In genomic region chr4:152663203-152664066, GRCh38 we compare ENCODE assay signal across 9 cellular contexts. TPM values are rescaled to one million over a fixed set of nuclear protein-coding genes. Genes with fewer than 3 reads are reported as not detected.
DNase-seq lines count a peak whose midpoint lies in the region; ATAC-seq and TF ChIP-seq lines count a peak whose summit lies in the region.
"Had no signal": no experiment of that assay in that cellular context is flagged by ENCODE, and none has a peak within 500 bp of the region (broad histone marks: within the 10 kb centered on the region; RNA-seq: fewer than 3 reads in every experiment).

No MANE protein-coding gene starts in this region.

- H3K27me3 ChIP-seq in DOHH2 (ENCODE audit: control insufficient read depth, low read length) (no peaks in the 10 kb centered on the region), gastroesophageal sphincter (no peaks in the 10 kb centered on the region)
- H3K27me3 ChIP-seq: SJCRH30 had no signal

- DNase-seq in GM20000 (ENCODE audit: low spot score) (peak; percentile 59), choroid plexus epithelial cell (ENCODE audit: low read depth) (peak; percentile 23), caudate nucleus (lab: John Stamatoyannopoulos, UW) (no peak), substantia nigra (lab: John Stamatoyannopoulos, UW) (no peak)
- DNase-seq in activated CD4-positive, alpha-beta T cell treated with anti-CD3 and anti-CD28 coated beads for 1 hour = no peak
- DNase-seq: SJCRH30 had no signal

- H3K9me3 ChIP-seq in DOHH2 (ENCODE audit: control insufficient read depth, insufficient read depth, low read length) (peaks cover 3% of the 10 kb centered on the region; the same call in 1 of the 2 replicates), gastroesophageal sphincter (peaks cover 0 to 4% (median 0%) of the 10 kb centered on the region in 3 donors)
- H3K9me3 ChIP-seq: SJCRH30 had no signal

- no peaks in the 10 kb centered on the region for H3K9me2 ChIP-seq in DOHH2 (replicated peaks; ENCODE audit: control insufficient read depth, low read length)

- no peak for TF ChIP-seq POLR2A in gastroesophageal sphincter (IDR thresholded peaks at IDR 0.05)

- no peaks in the 10 kb centered on the region for H4K20me1 ChIP-seq in DOHH2 (ENCODE audit: control insufficient read depth, insufficient read depth, low read depth, low read length)

- H3K4me2 ChIP-seq in DOHH2 (ENCODE audit: low read length) = peak overlapping the region; percentile 70

- TF ChIP-seq EP300 in gastroesophageal sphincter (IDR thresholded peaks at IDR 0.05) = no peak

- no peak for TF ChIP-seq CTCF in DOHH2 (IDR thresholded peaks at IDR 0.05; ENCODE audit: low read depth, low read length, poor library complexity, severe bottlenecking)
- no peak for TF ChIP-seq CTCF in GM20000 (IDR thresholded peaks at IDR 0.05; ENCODE audit: extremely low read depth, missing control alignments)
- TF ChIP-seq CTCF in choroid plexus epithelial cell (conservative IDR thresholded peaks at IDR 0.05; ENCODE audit: low read depth, low read length) = no peak
- TF ChIP-seq CTCF in gastroesophageal sphincter (IDR thresholded peaks at IDR 0.05) = no peak

- H3F3A ChIP-seq in DOHH2 (ENCODE audit: control insufficient read depth, insufficient read depth) = peaks cover 15% of the 10 kb centered on the region

- ATAC-seq in HG03520 (IDR thresholded peaks at IDR 0.05; ENCODE audit: unreplicated experiment) = peak; percentile 49
- ATAC-seq in gastroesophageal sphincter = no peak

- H3K27ac ChIP-seq in DOHH2 (ENCODE audit: low read depth, low read length) (peak overlapping the region; percentile 58), caudate nucleus (ENCODE audit: low read depth, low read length) (no peak overlapping the region), substantia nigra (ENCODE audit: low read depth, low read length, poor library complexity, severe bottlenecking) (no peak overlapping the region), gastroesophageal sphincter (no peak overlapping the region)
- H3K27ac ChIP-seq: SJCRH30 had no signal

- H3K4me3 ChIP-seq in DOHH2 (ENCODE audit: low read length) (peak overlapping the region; percentile 59), choroid plexus epithelial cell (ENCODE audit: low read depth, low read length) (no peak overlapping the region), gastroesophageal sphincter (no peak overlapping the region)
- H3K4me3 ChIP-seq: SJCRH30 had no signal

- 82% methylated on average over 4 to 6 of the region's 6 CpGs for WGBS in gastroesophageal sphincter (ENCODE audit: low coverage in 1 of 2), 2 donors

- 0 out of 2 replicates have a peak, but pooled peaks cover 9% of the 10 kb centered on the region for H3K36me3 ChIP-seq in DOHH2 (ENCODE audit: control insufficient read depth, low read length)
- H3K36me3 ChIP-seq in gastroesophageal sphincter = no peaks in the 10 kb centered on the region
- H3K36me3 ChIP-seq: SJCRH30 had no signal

- H3K79me2 ChIP-seq in DOHH2 (ENCODE audit: control insufficient read depth, low read length) = peaks cover 5% of the 10 kb centered on the region

- H3K4me1 ChIP-seq in DOHH2 (ENCODE audit: control insufficient read depth, low read length) (peaks cover 87% of the 10 kb centered on the region), gastroesophageal sphincter (no peaks in the 10 kb centered on the region)
- H3K4me1 ChIP-seq: SJCRH30 had no signal

RNA-seq across cellular contexts. Expression of gene TMEM154, which starts 16.4 kb away (rescaled TPM):
- 10 to 100 TPM in 1 of 4 donors, 1 to 10 TPM in 2, under 1 TPM in 1; 0.77 to 13.6 (median 3.8) TPM for total RNA-seq in gastroesophageal sphincter

Comparison
In these comparisons a context has a peak if more than half of its experiments do, and no peak if none do; other contexts are left out.
1. DNase-seq: peak in GM20000 (single experiment) and choroid plexus epithelial cell (single experiment); none in caudate nucleus (0 of 61), substantia nigra (0 of 49) and activated CD4-positive, alpha-beta T cell treated with anti-CD3 and anti-CD28 coated beads for 1 hour (single experiment).